Comparison of ENCODE assay signal across 1 cellular context in the genomic region with DNA sequence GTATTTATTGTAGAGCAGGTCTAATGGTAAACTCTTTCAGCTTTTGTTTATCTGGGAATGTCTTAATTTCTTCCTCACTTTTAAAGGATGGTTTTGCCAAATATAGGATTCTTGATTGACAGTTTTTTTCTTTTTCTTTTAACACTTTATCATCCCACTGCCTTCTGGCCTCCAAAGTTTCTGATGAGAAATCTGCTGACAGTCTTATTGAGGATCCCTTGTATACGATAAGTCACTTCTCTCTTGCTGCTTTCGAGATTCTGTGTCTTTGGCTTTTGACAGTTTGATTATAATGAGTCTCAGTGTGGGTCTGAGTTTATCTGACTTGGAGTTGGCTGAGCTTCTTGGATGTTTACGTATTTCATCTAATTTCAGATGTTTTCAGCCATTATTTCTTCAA.
A peak's percentile ranks its signal among the peaks of the same experiment; 100 is the strongest.
TF ChIP-seq lines count a peak whose summit lies in the region.

No MANE protein-coding gene starts in this region.

TF ChIP-seq in HEK293, 187 proteins besides CTCF, POLR2A, EP300 and RAD21 (continued from another document):
- TF ChIP-seq, protein P1, sequence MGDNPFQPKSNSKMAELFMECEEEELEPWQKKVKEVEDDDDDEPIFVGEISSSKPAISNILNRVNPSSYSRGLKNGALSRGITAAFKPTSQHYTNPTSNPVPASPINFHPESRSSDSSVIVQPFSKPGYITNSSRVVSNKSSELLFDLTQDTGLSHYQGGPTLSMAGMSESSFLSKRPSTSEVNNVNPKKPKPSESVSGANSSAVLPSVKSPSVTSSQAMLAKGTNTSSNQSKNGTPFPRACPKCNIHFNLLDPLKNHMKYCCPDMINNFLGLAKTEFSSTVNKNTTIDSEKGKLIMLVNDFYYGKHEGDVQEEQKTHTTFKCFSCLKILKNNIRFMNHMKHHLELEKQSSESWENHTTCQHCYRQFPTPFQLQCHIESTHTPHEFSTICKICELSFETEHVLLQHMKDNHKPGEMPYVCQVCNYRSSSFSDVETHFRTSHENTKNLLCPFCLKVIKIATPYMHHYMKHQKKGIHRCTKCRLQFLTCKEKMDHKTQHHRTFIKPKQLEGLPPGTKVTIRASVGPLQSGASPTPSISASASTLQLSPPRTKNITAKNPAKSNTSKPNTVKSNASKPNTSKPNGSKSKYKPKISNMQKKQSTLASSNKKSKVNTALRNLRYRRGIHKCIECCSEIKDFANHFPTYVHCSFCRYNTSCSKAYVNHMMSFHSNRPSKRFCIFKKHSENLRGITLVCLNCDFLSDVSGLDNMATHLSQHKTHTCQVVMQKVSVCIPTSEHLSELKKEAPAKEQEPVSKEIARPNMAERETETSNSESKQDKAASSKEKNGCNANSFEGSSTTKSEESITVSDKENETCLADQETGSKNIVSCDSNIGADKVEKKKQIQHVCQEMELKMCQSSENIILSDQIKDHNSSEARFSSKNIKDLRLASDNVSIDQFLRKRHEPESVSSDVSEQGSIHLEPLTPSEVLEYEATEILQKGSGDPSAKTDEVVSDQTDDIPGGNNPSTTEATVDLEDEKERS (tag by site-specific recombination; IDR thresholded peaks at IDR 0.05) = peak; percentile 69; the same call in 1 of the 2 replicates
- TF ChIP-seq ZNF214 (tag by site-specific recombination; IDR thresholded peaks at IDR 0.05; ENCODE audit: borderline replicate concordance) = no peak
- TF ChIP-seq, protein P2, sequence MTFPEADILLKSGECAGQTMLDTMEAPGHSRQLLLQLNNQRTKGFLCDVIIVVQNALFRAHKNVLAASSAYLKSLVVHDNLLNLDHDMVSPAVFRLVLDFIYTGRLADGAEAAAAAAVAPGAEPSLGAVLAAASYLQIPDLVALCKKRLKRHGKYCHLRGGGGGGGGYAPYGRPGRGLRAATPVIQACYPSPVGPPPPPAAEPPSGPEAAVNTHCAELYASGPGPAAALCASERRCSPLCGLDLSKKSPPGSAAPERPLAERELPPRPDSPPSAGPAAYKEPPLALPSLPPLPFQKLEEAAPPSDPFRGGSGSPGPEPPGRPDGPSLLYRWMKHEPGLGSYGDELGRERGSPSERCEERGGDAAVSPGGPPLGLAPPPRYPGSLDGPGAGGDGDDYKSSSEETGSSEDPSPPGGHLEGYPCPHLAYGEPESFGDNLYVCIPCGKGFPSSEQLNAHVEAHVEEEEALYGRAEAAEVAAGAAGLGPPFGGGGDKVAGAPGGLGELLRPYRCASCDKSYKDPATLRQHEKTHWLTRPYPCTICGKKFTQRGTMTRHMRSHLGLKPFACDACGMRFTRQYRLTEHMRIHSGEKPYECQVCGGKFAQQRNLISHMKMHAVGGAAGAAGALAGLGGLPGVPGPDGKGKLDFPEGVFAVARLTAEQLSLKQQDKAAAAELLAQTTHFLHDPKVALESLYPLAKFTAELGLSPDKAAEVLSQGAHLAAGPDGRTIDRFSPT (tag by site-specific recombination; IDR thresholded peaks at IDR 0.05) = no peak
- TF ChIP-seq ZNF626 (tag by site-specific recombination; IDR thresholded peaks at IDR 0.05) = peak; percentile 73; the same call in 1 of the 2 replicates
- no peak for TF ChIP-seq ZNF707 (tag by site-specific recombination; IDR thresholded peaks at IDR 0.05)
- peak; percentile 99 for TF ChIP-seq SETDB1 (IDR thresholded peaks at IDR 0.05; ENCODE audit: insufficient read length, low read length)
- TF ChIP-seq, protein P3, sequence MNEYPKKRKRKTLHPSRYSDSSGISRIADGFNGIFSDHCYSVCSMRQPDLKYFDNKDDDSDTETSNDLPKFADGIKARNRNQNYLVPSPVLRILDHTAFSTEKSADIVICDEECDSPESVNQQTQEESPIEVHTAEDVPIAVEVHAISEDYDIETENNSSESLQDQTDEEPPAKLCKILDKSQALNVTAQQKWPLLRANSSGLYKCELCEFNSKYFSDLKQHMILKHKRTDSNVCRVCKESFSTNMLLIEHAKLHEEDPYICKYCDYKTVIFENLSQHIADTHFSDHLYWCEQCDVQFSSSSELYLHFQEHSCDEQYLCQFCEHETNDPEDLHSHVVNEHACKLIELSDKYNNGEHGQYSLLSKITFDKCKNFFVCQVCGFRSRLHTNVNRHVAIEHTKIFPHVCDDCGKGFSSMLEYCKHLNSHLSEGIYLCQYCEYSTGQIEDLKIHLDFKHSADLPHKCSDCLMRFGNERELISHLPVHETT (tag by site-specific recombination; IDR thresholded peaks at IDR 0.05) = no peak
